ENCODE assay signal across 28 cellular contexts in genomic region chr5:176878463-176878862, GRCh38. TPM values are rescaled to one million over a fixed set of nuclear protein-coding genes. Genes with fewer than 3 reads are reported as not detected.
"Had no signal": no experiment of that assay in that cellular context is flagged by ENCODE, and none has a peak within 500 bp of the region (broad histone marks: within the 10 kb centered on the region; RNA-seq: fewer than 3 reads in every experiment).

No MANE protein-coding gene starts in this region.

- FAIRE-seq: islet of Langerhans, kidney had no signal

- H3K9me3 ChIP-seq: left lung, ovary, right atrium auricular region, right lobe of liver, tibial nerve, upper lobe of left lung, vagina had no signal

- H3K27me3 ChIP-seq: ovary, right atrium auricular region, right lobe of liver, vagina had no signal

- DNase-seq: hypothalamus; immature natural killer cell; kidney; left colon; mesendoderm; naive B cell; natural killer cell; nephron progenitor cell; occipital lobe; ovary; right lobe of liver; stimulated activated CD4-positive, alpha-beta T cell treated with anti-CD3 and anti-CD28 coated beads, Interleukin-1b, Interleukin-23, amount 100 ng/mL, for 48 hours; stimulated activated CD4-positive, alpha-beta T cell treated with anti-CD3 and anti-CD28 coated beads, Interleukin-2, amount 100 ng/mL, for 48 hours; stimulated activated CD4-positive, alpha-beta T cell treated with anti-CD3 and anti-CD28 coated beads, Interleukin-4, amount 100 ng/mL, for 4 hours; stimulated activated CD8-positive, alpha-beta memory T cell treated with anti-CD3 and anti-CD28 coated beads, Interleukin-4, amount 100 ng/mL, for 48 hours; stimulated activated naive CD4-positive, alpha-beta T cell treated with Interleukin-2 at 50 U/mL for 16 hours; stimulated activated naive CD8-positive, alpha-beta T cell treated with anti-CD3 and anti-CD28 coated beads, Interleukin-15, amount 100 ng/mL, for 72 hours; substantia nigra had no signal

- ATAC-seq: left colon; left lung; natural killer cell; right lobe of liver; stimulated activated memory B cell treated with anti-CD40 and anti-IgM and Interleukin-4, amounts not matched to agents 10 μg/mL and 1 μg/mL and 100 μg/mL, for 72 hours; stimulated activated naive CD8-positive, alpha-beta T cell treated with anti-CD3 and anti-CD28 coated beads, Interleukin-15, amount 100 ng/mL, for 72 hours had no signal

- H3K27ac ChIP-seq: left lung, ovary, right atrium auricular region, right lobe of liver, tibial nerve, upper lobe of left lung, vagina had no signal

- H3K36me3 ChIP-seq: ovary, right atrium auricular region, right lobe of liver, vagina had no signal

- H3K4me1 ChIP-seq: left lung, right atrium auricular region, right lobe of liver, tibial nerve, upper lobe of left lung, vagina had no signal

- H3K4me3 ChIP-seq: left lung, lung, ovary, right atrium auricular region, right lobe of liver, smooth muscle cell, tibial nerve, upper lobe of left lung, vagina had no signal

- H3K4me2 ChIP-seq: smooth muscle cell had no signal

RNA-seq across cellular contexts. Expression of gene HK3, which starts 20.7 kb away (rescaled TPM):
- total RNA-seq: progenitor cell of endocrine pancreas, smooth muscle cell had no signal
- polyA plus RNA-seq: smooth muscle cell had no signal
